18 cellular contexts compared by ENCODE assay signal in genomic region chr12:106115450-106115849, GRCh38. TPM values are rescaled to one million over a fixed set of nuclear protein-coding genes. Genes with fewer than 3 reads are reported as not detected.
DNase-seq lines count a peak whose midpoint lies in the region; ATAC-seq and TF ChIP-seq lines count a peak whose summit lies in the region.
"Had no signal": no experiment of that assay in that cellular context is flagged by ENCODE, and none has a peak within 500 bp of the region (broad histone marks: within the 10 kb centered on the region; RNA-seq: fewer than 3 reads in every experiment).

No MANE protein-coding gene starts in this region.

- H3K4me3 ChIP-seq in GM23338 (no peak overlapping the region), left lung (no peak overlapping the region)
- H3K4me3 ChIP-seq: right lobe of liver had no signal

- no peak for DNase-seq in GM23338 (ENCODE audit: low spot score)
- DNase-seq in RPMI7951 (ENCODE audit: low read depth), result peak; percentile 70
- no peak for DNase-seq in foreskin keratinocyte
- peak; percentile 83 for DNase-seq in pons (ENCODE audit: low spot score)
- no peak for DNase-seq in osteocyte (ENCODE audit: extremely low spot score, unreplicated experiment)
- DNase-seq in left lung, result no peak
- DNase-seq: activated CD4-positive, alpha-beta T cell treated with anti-CD3 and anti-CD28 coated beads for 1 hour; activated effector memory CD4-positive, alpha-beta T cell treated with Interleukin-2 at 50 U/mL for 16 hours; amniotic stem cell; natural killer cell; NCI-H1694; NCI-H526 treated with DMSO at 0.1 percent for 48 hours; right lobe of liver; SK-N-SH; T-helper 9 cell had no signal

- H3K4me3 Mint-ChIP-seq in GM23338, result no peak overlapping the region
- no peak overlapping the region for H3K4me3 Mint-ChIP-seq in osteocyte (ENCODE audit: unreplicated experiment)
- H3K4me3 Mint-ChIP-seq: natural killer cell had no signal

- H3K4me1 ChIP-seq in GM23338 (ENCODE audit: insufficient read depth) (peaks cover 74% of the 10 kb centered on the region), foreskin keratinocyte (peaks cover 53% of the 10 kb centered on the region), left lung (peaks cover 4 to 18% of the 10 kb centered on the region in 2 donors)

- peaks cover 100% of the 10 kb centered on the region for H3K79me2 ChIP-seq in GM23338 (replicated peaks; ENCODE audit: insufficient read depth)

- no peaks in the 10 kb centered on the region for H3F3A ChIP-seq in GM23338 (replicated peaks; ENCODE audit: low read depth)

- H2AFZ ChIP-seq in GM23338, result no peak overlapping the region

- H3K9me2 ChIP-seq in GM23338 (ENCODE audit: insufficient read depth), result no peaks in the 10 kb centered on the region
- H3K9me2 ChIP-seq: SK-N-SH had no signal

- no peaks in the 10 kb centered on the region for H3K36me3 Mint-ChIP-seq in GM23338 (ENCODE audit: low read depth)
- no peaks in the 10 kb centered on the region for H3K36me3 Mint-ChIP-seq in osteocyte (ENCODE audit: unreplicated experiment)
- H3K36me3 Mint-ChIP-seq: natural killer cell had no signal

- peak; percentile 14; the same call in 2 of the 3 replicates for ATAC-seq in GM23338
- no peak for ATAC-seq in foreskin keratinocyte
- ATAC-seq in HG03175 (IDR thresholded peaks at IDR 0.05; ENCODE audit: unreplicated experiment), result no peak
- no peak for ATAC-seq in left lung
- no peak for ATAC-seq in HG02678 (IDR thresholded peaks at IDR 0.05; ENCODE audit: unreplicated experiment)
- ATAC-seq: HCT116, natural killer cell had no signal

- H3K27ac Mint-ChIP-seq in GM23338 (no peak overlapping the region), osteocyte (ENCODE audit: unreplicated experiment) (no peak overlapping the region)
- H3K27ac Mint-ChIP-seq: natural killer cell had no signal

- no peaks in the 10 kb centered on the region for H4K20me1 ChIP-seq in GM23338 (replicated peaks; ENCODE audit: insufficient read depth)

- H3K4me1 Mint-ChIP-seq in GM23338 (peaks cover 66% of the 10 kb centered on the region), osteocyte (ENCODE audit: unreplicated experiment) (peaks cover 77% of the 10 kb centered on the region)

- no peaks in the 10 kb centered on the region for H3K36me3 ChIP-seq in GM23338 (ENCODE audit: insufficient read depth)
- no peaks in the 10 kb centered on the region for H3K36me3 ChIP-seq in left lung
- H3K36me3 ChIP-seq: right lobe of liver had no signal

- no peaks in the 10 kb centered on the region for H3K9me3 Mint-ChIP-seq in GM23338
- no peaks in the 10 kb centered on the region for H3K9me3 Mint-ChIP-seq in osteocyte (ENCODE audit: unreplicated experiment)
- H3K9me3 Mint-ChIP-seq: natural killer cell had no signal

- H3K27ac ChIP-seq in GM23338 (ENCODE audit: low read depth) (no peak overlapping the region), foreskin keratinocyte (peak overlapping the region; percentile 65), left lung (no peak overlapping the region)

- H3K27me3 Mint-ChIP-seq in GM23338 (ENCODE audit: insufficient read depth, low read depth, poor library complexity) (peaks cover 6% of the 10 kb centered on the region), osteocyte (ENCODE audit: unreplicated experiment) (no peaks in the 10 kb centered on the region)

- no peaks in the 10 kb centered on the region for H3K9me3 ChIP-seq in left lung
- H3K9me3 ChIP-seq: right lobe of liver, SK-N-SH had no signal

- intact Hi-C loops in left lung (cut with DNase I), result no loop called here

- TF ChIP-seq CTCF in GM23338 (conservative IDR thresholded peaks at IDR 0.05; ENCODE audit: low read depth in 2 of 2), result no peak
- no peak for TF ChIP-seq CTCF in foreskin keratinocyte (conservative IDR thresholded peaks at IDR 0.05)
- no peak for TF ChIP-seq CTCF in osteocyte (IDR thresholded peaks at IDR 0.05)
- no peak for TF ChIP-seq CTCF in left lung (IDR thresholded peaks at IDR 0.05)

- H3K27me3 ChIP-seq in GM23338 (ENCODE audit: insufficient read depth) (no peaks in the 10 kb centered on the region), foreskin keratinocyte (no peaks in the 10 kb centered on the region), left lung (no peaks in the 10 kb centered on the region)
- H3K27me3 ChIP-seq: right lobe of liver had no signal

- H3K4me2 ChIP-seq in GM23338, result peak overlapping the region; percentile 25; the same call in 1 of the 2 replicates
- H3K4me2 ChIP-seq: SK-N-SH had no signal

TF ChIP-seq in GM23338, 12 proteins besides CTCF, POLR2A, EP300 and RAD21:
- no peak for TF ChIP-seq POLR2AphosphoS5 (IDR thresholded peaks at IDR 0.05; ENCODE audit: low read depth)
- no peak for TF ChIP-seq ZNF114 (CRISPR knock-in tag; IDR thresholded peaks at IDR 0.05)
- TF ChIP-seq CREB1 (CRISPR knock-in tag; IDR thresholded peaks at IDR 0.05; ENCODE audit: low read depth), result no peak
- no peak for TF ChIP-seq EZH2phosphoT487 (IDR thresholded peaks at IDR 0.05; ENCODE audit: unreplicated experiment)
- TF ChIP-seq STAT1 (IDR thresholded peaks at IDR 0.05; ENCODE audit: unreplicated experiment), result no peak
- TF ChIP-seq NANOG (IDR thresholded peaks at IDR 0.05; ENCODE audit: borderline replicate concordance), result no peak

RNA-seq across cellular contexts. Expression of gene NUAK1, which starts 23.3 kb away (rescaled TPM):
- 15.4 and 16.9 TPM in 2 replicates for total RNA-seq in GM23338 (2014; rRNA removed; shearing (Covaris generic))
- polyA plus RNA-seq in GM23338 (2016; fragmentation: Nextera tagmentation; extraction: Ambion mirVana) (4.7 and 5.4 TPM in 2 replicates), foreskin keratinocyte (6.3 and 13.7 TPM in 2 replicates)
- total RNA-seq in RPMI7951 (2014; rRNA removed; shearing (Covaris generic)), result 6.9 and 7.0 TPM in 2 replicates
- total RNA-seq in foreskin keratinocyte (21.6 and 55.4 TPM in 2 replicates), osteocyte (20.2 and 21.1 TPM in 2 replicates), left lung (10 to 100 TPM; 11.0 to 11.7 TPM)

Comparison
In these comparisons a context has a peak if more than half of its experiments do, and no peak if none do; other contexts are left out.
1. DNase-seq: peak in RPMI7951 (single experiment) and pons (single experiment); none in GM23338 (single experiment), foreskin keratinocyte (0 of 2), osteocyte (single experiment) and left lung (0 of 2).